Comparison of ENCODE assay signal across 1 cellular context in genomic region chr12:112409064-112409905, GRCh38.
A peak's percentile ranks its signal among the peaks of the same experiment; 100 is the strongest.
TF ChIP-seq lines count a peak whose summit lies in the region.

Gene RPL6, minus strand, starts transcription at chr12:112409605. Its CDS starts 949 bp downstream, at chr12:112408656.

TF ChIP-seq in HEK293, 187 proteins besides CTCF, POLR2A, EP300 and RAD21 (continued from another document):
- TF ChIP-seq, protein P1, sequence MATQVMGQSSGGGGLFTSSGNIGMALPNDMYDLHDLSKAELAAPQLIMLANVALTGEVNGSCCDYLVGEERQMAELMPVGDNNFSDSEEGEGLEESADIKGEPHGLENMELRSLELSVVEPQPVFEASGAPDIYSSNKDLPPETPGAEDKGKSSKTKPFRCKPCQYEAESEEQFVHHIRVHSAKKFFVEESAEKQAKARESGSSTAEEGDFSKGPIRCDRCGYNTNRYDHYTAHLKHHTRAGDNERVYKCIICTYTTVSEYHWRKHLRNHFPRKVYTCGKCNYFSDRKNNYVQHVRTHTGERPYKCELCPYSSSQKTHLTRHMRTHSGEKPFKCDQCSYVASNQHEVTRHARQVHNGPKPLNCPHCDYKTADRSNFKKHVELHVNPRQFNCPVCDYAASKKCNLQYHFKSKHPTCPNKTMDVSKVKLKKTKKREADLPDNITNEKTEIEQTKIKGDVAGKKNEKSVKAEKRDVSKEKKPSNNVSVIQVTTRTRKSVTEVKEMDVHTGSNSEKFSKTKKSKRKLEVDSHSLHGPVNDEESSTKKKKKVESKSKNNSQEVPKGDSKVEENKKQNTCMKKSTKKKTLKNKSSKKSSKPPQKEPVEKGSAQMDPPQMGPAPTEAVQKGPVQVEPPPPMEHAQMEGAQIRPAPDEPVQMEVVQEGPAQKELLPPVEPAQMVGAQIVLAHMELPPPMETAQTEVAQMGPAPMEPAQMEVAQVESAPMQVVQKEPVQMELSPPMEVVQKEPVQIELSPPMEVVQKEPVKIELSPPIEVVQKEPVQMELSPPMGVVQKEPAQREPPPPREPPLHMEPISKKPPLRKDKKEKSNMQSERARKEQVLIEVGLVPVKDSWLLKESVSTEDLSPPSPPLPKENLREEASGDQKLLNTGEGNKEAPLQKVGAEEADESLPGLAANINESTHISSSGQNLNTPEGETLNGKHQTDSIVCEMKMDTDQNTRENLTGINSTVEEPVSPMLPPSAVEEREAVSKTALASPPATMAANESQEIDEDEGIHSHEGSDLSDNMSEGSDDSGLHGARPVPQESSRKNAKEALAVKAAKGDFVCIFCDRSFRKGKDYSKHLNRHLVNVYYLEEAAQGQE (tag by site-specific recombination; IDR thresholded peaks at IDR 0.05): peak; percentile 58
